27 cellular contexts compared by ENCODE assay signal in the genomic region with DNA sequence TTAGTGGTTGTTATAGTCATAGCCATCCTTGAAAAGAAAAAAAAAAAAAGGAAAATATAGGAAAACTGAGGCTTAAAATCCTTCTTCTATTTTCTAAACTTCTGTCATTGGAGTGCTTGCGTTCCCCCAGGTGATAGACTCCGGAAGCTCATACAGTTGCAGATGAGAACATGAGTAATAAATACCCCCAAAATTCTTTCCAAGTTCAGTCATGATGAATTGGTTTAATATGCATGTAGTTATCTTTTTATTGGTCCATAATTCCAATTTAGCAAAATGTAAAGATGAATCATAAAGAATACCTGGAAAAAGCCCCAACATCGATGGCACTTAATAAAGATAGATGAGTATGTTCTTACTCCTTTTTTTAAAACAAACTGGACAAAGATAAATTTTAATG.
"Had no signal": no experiment of that assay in that cellular context is flagged by ENCODE, and none has a peak within 500 bp of the region (broad histone marks: within the 10 kb centered on the region; RNA-seq: fewer than 3 reads in every experiment).

No MANE protein-coding gene starts in this region.

- H3K4me1 Mint-ChIP-seq: immature natural killer cell; mesothelial cell of epicardium; naive B cell; stimulated activated naive B cell treated with anti-CD40 and anti-IgM and Interleukin-4, amounts not matched to agents 10 μg/mL and 1 μg/mL and 100 μg/mL, for 72 hours had no signal

- FAIRE-seq: islet of Langerhans, pancreas, urothelium cell line had no signal

- H3K4me1 ChIP-seq: left ventricle myocardium inferior, pancreas, prostate gland, stomach, testis, thyroid gland, transverse colon, upper lobe of left lung had no signal

- DNase-seq: hypothalamus; immature natural killer cell; left ventricle myocardium inferior; mesenchymal stem cell; naive B cell; pancreas; posterior cingulate gyrus; retina; right cardiac atrium; stimulated activated CD4-positive, alpha-beta T cell treated with anti-CD3 and anti-CD28 coated beads, Interleukin-12 subunit alpha, Interleukin-12 subunit beta, amount 100 ng/mL, for 4 hours; stimulated activated CD4-positive, alpha-beta T cell treated with anti-CD3 and anti-CD28 coated beads, Interleukin-15, amount 100 ng/mL, for 24 hours; stimulated activated CD4-positive, alpha-beta T cell treated with anti-CD3 and anti-CD28 coated beads, Interleukin-2, amount 100 ng/mL, for 24 hours; stimulated activated CD4-positive, alpha-beta T cell treated with anti-CD3 and anti-CD28 coated beads, Interleukin-4, amount 100 ng/mL, for 1 hour; stimulated activated naive B cell treated with anti-CD40 and anti-IgM and Interleukin-4, amounts not matched to agents 10 μg/mL and 1 μg/mL and 100 μg/mL, for 72 hours; stimulated activated naive CD8-positive, alpha-beta T cell treated with anti-CD3 and anti-CD28 coated beads, Interleukin-15, Interleukin-2, amounts not matched to agents 100 U/mL and 50 U/mL, for 24 hours; stomach; testis; thyroid gland; transverse colon; upper lobe of left lung had no signal

- H3K4me3 Mint-ChIP-seq: immature natural killer cell; mesothelial cell of epicardium; naive B cell; natural killer cell treated with Interleukin-12 subunit alpha and Interleukin-12 subunit beta and Interleukin-15 and Interleukin-18, amount 100 ng/mL, for 72 hours; stimulated activated naive B cell treated with anti-CD40 and anti-IgM and Interleukin-4, amounts not matched to agents 10 μg/mL and 1 μg/mL and 100 μg/mL, for 72 hours had no signal

- H3K36me3 ChIP-seq: left ventricle myocardium inferior, pancreas, prostate gland, stomach, thyroid gland, transverse colon, upper lobe of left lung had no signal

- H3K4me3 ChIP-seq: left ventricle myocardium inferior, pancreas, prostate gland, skin epidermis, stomach, testis, thyroid gland, transverse colon, upper lobe of left lung had no signal

- H3K9me3 Mint-ChIP-seq: immature natural killer cell; mesothelial cell of epicardium; natural killer cell treated with Interleukin-12 subunit alpha and Interleukin-12 subunit beta and Interleukin-15 and Interleukin-18, amount 100 ng/mL, for 72 hours; stimulated activated naive B cell treated with anti-CD40 and anti-IgM and Interleukin-4, amounts not matched to agents 10 μg/mL and 1 μg/mL and 100 μg/mL, for 72 hours had no signal

- H3K27ac ChIP-seq: left ventricle myocardium inferior, pancreas, prostate gland, skin epidermis, stomach, testis, thyroid gland, transverse colon, upper lobe of left lung had no signal

- H3K9me3 ChIP-seq: left ventricle myocardium inferior, pancreas, prostate gland, stomach, testis, thyroid gland, transverse colon, upper lobe of left lung had no signal

- ATAC-seq: natural killer cell treated with Interleukin-12 subunit alpha and Interleukin-12 subunit beta and Interleukin-15 and Interleukin-18, amount 100 ng/mL, for 72 hours; pancreas; right cardiac atrium; sciatic nerve; stimulated activated naive B cell treated with anti-CD40 and anti-IgM and Interleukin-4, amounts not matched to agents 10 μg/mL and 1 μg/mL and 100 μg/mL, for 72 hours; stimulated activated naive CD8-positive, alpha-beta T cell treated with anti-CD3 and anti-CD28 coated beads, Interleukin-15, Interleukin-2, amounts not matched to agents 100 U/mL and 50 U/mL, for 24 hours had no signal

- H3K36me3 Mint-ChIP-seq: naive B cell; natural killer cell treated with Interleukin-12 subunit alpha and Interleukin-12 subunit beta and Interleukin-15 and Interleukin-18, amount 100 ng/mL, for 72 hours; stimulated activated naive B cell treated with anti-CD40 and anti-IgM and Interleukin-4, amounts not matched to agents 10 μg/mL and 1 μg/mL and 100 μg/mL, for 72 hours had no signal

- H3K27ac Mint-ChIP-seq: immature natural killer cell; mesothelial cell of epicardium; naive B cell; natural killer cell treated with Interleukin-12 subunit alpha and Interleukin-12 subunit beta and Interleukin-15 and Interleukin-18, amount 100 ng/mL, for 72 hours; stimulated activated naive B cell treated with anti-CD40 and anti-IgM and Interleukin-4, amounts not matched to agents 10 μg/mL and 1 μg/mL and 100 μg/mL, for 72 hours had no signal

- H3K27me3 ChIP-seq: pancreas, stomach, testis, thyroid gland, transverse colon, upper lobe of left lung had no signal
